8 cellular contexts compared by ENCODE assay signal in genomic region chr12:112130461-112130998, GRCh38. TPM values are rescaled to one million over a fixed set of nuclear protein-coding genes. Genes with fewer than 3 reads are reported as not detected.
DNase-seq lines count a peak whose midpoint lies in the region; ATAC-seq and TF ChIP-seq lines count a peak whose summit lies in the region.

No MANE protein-coding gene starts in this region.

- H3K27me3 Mint-ChIP-seq in chondrocyte (ENCODE audit: low read depth): no peaks in the 10 kb centered on the region

- peak overlapping the region; percentile 85 for H3K27ac ChIP-seq in neutrophil

- H3K36me3 ChIP-seq in Loucy (ENCODE audit: insufficient read depth, low read length) (peaks cover 7% of the 10 kb centered on the region; the same call in 1 of the 2 replicates), neutrophil (peaks cover 14% of the 10 kb centered on the region)

- peaks cover 6% of the 10 kb centered on the region for H3K36me3 Mint-ChIP-seq in chondrocyte (ENCODE audit: low read depth)

- TF ChIP-seq CTCF in AG10803 (conservative IDR thresholded peaks at IDR 0.05; ENCODE audit: low read length) (no peak), Loucy (conservative IDR thresholded peaks at IDR 0.05; ENCODE audit: low read length) (no peak), chondrocyte (IDR thresholded peaks at IDR 0.05) (no peak), neutrophil (IDR thresholded peaks at IDR 0.05) (no peak)

- peaks cover 9% of the 10 kb centered on the region; the same call in 1 of the 2 replicates for H3F3A ChIP-seq in Loucy (ENCODE audit: low read depth)

- DNase-seq in AG10803 (ENCODE audit: low read depth) (peak; percentile 23), chondrocyte (ENCODE audit: low spot score) (no peak), GM19240 (ENCODE audit: insufficient read length, low spot score) (no peak), HEK293T (ENCODE audit: extremely low spot score) (no peak)
- DNase-seq in stimulated activated CD8-positive, alpha-beta memory T cell treated with anti-CD3 and anti-CD28 coated beads, Interleukin-4, amount 100 ng/mL, for 48 hours: no peak

- no peak overlapping the region for H2AFZ ChIP-seq in Loucy (ENCODE audit: low read length)

- no peak overlapping the region for H3K9ac ChIP-seq in Loucy (ENCODE audit: low read depth, low read length, poor library complexity, severe bottlenecking)

- POLR2A ChIA-PET in HEK293T (lab: Yijun Ruan, JAX): interaction anchor here (1.0 kb wide), 1 partner anchor 14 kb away, joined by 4 read pairs; no protein-coding TSS in a partner anchor

- peaks cover 40% of the 10 kb centered on the region for H3K4me1 ChIP-seq in Loucy (ENCODE audit: insufficient read depth, low read length, poor library complexity, severe bottlenecking)
- peaks cover 67% of the 10 kb centered on the region in 2 experiments for H3K4me1 ChIP-seq in neutrophil (ENCODE audit: control insufficient read depth in 1 of 2, insufficient read depth in 1 of 2, low read depth in 1 of 2, low read length in 1 of 2)

- peak overlapping the region; percentile 51 for H3K27ac Mint-ChIP-seq in chondrocyte (ENCODE audit: unreplicated experiment)

- CTCF ChIA-PET in HEK293T (lab: Yijun Ruan, JAX): interaction anchor here (0.6 kb wide), 1 partner anchor 75 kb away, joined by 3 read pairs; no protein-coding TSS in a partner anchor

- H3K4me3 Mint-ChIP-seq in chondrocyte (ENCODE audit: unreplicated experiment): no peak overlapping the region

- H3K4me1 Mint-ChIP-seq in chondrocyte (ENCODE audit: low read depth): peaks cover 35% of the 10 kb centered on the region

- peaks cover 33% of the 10 kb centered on the region for H4K20me1 ChIP-seq in Loucy (ENCODE audit: insufficient read depth, low read length, poor library complexity, severe bottlenecking)

- H3K9me2 ChIP-seq in Loucy (replicated peaks; ENCODE audit: low read depth, low read length): no peaks in the 10 kb centered on the region

- H3K9me3 ChIP-seq in Loucy (ENCODE audit: insufficient read depth, low read depth, low read length) (no peaks in the 10 kb centered on the region), neutrophil (no peaks in the 10 kb centered on the region)

- peak overlapping the region; percentile 35 for H3K4me3 ChIP-seq in AG10803 (ENCODE audit: low read length)
- peak overlapping the region; percentile 37 for H3K4me3 ChIP-seq in Loucy (ENCODE audit: low read length, poor library complexity, severe bottlenecking)
- peak overlapping the region; percentile 58 to 61 for H3K4me3 ChIP-seq in neutrophil (ENCODE audit: low read depth in 1 of 2, low read length in 1 of 2)

- H3K27me3 ChIP-seq in Loucy (ENCODE audit: insufficient read depth, low read length, poor library complexity, severe bottlenecking) (no peaks in the 10 kb centered on the region), neutrophil (no peaks in the 10 kb centered on the region)

- peak overlapping the region; percentile 72 for H3K4me2 ChIP-seq in Loucy (ENCODE audit: low read depth, low read length, poor library complexity, severe bottlenecking)

- no peaks in the 10 kb centered on the region for H3K9me3 Mint-ChIP-seq in chondrocyte (ENCODE audit: low read depth)

- peaks cover 17% of the 10 kb centered on the region; the same call in 1 of the 2 replicates for H3K79me2 ChIP-seq in Loucy (ENCODE audit: insufficient read depth, low read length)

- ATAC-seq in GM19467 (IDR thresholded peaks at IDR 0.05; ENCODE audit: unreplicated experiment): peak; percentile 47

TF ChIP-seq in HEK293T, 16 proteins besides CTCF, POLR2A, EP300 and RAD21:
- no peak for TF ChIP-seq TARDBP (IDR thresholded peaks at IDR 0.05)
TF ChIP-seq in HEK293T: peak in this region for 0.

RNA-seq across cellular contexts. Expression of gene TRAFD1, which starts 5.2 kb away (rescaled TPM):
- 27.5 to 34.0 TPM (median 29.7 TPM) in 3 replicates for total RNA-seq in chondrocyte

RNA-seq across cellular contexts. Expression of gene NAA25, which starts 21.9 kb away (rescaled TPM):
- 12.3 to 22.0 TPM (median 14.1 TPM) in 3 replicates for total RNA-seq in chondrocyte
